1 cellular context compared by ENCODE assay signal in the genomic region with DNA sequence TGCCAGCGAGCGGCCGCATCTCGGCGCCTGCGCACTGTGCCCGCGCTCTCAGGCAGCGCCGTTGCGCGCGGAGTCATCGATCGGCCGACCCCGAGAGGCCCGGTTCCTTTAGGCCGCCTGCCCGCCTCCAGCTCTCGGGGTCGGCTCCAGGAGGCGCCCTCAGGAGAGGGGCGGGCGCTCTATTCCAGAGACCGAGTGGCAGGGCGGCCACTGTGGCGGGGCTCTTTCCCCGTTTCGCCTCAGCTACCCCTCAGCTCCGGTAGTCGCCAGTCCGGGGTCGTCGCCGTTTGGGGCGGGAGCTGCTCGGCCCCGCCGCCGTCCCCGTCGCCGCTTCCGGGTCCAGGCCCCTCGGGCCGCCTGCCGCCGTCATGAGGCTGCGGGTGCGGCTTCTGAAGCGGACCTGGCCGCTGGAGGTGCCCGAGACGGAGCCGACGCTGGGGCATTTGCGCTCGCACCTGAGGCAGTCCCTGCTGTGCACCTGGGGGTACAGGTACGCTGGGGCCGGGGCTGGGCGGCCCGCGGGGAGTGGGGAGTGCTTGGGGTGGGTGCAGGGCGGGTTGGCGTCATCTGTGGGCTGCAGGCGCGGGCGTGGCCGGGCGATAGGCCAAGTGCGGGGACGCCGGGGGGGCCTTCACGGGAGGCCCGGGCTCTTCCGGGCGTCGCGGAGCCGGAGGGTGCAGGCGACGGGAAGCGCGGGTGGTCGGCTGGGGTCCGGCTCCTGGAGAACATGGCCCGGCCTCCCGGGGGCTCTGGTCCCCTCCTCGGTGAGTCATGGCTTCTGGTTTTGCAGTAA.
TF ChIP-seq lines count a peak whose summit lies in the region.

A gene (plus strand): TSS at position 177 of the 793 bp plus-strand sequence. CDS start 192 bp downstream, at position 369.

TF ChIP-seq in K562, 482 proteins besides CTCF, POLR2A, EP300 and RAD21 (continued from another document and continues in another):
- TF ChIP-seq, protein P1, sequence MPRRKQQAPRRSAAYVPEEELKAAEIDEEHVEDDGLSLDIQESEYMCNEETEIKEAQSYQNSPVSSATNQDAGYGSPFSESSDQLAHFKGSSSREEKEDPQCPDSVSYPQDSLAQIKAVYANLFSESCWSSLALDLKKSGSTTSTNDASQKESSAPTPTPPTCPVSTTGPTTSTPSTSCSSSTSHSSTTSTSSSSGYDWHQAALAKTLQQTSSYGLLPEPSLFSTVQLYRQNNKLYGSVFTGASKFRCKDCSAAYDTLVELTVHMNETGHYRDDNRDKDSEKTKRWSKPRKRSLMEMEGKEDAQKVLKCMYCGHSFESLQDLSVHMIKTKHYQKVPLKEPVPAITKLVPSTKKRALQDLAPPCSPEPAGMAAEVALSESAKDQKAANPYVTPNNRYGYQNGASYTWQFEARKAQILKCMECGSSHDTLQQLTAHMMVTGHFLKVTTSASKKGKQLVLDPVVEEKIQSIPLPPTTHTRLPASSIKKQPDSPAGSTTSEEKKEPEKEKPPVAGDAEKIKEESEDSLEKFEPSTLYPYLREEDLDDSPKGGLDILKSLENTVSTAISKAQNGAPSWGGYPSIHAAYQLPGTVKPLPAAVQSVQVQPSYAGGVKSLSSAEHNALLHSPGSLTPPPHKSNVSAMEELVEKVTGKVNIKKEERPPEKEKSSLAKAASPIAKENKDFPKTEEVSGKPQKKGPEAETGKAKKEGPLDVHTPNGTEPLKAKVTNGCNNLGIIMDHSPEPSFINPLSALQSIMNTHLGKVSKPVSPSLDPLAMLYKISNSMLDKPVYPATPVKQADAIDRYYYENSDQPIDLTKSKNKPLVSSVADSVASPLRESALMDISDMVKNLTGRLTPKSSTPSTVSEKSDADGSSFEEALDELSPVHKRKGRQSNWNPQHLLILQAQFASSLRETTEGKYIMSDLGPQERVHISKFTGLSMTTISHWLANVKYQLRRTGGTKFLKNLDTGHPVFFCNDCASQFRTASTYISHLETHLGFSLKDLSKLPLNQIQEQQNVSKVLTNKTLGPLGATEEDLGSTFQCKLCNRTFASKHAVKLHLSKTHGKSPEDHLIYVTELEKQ (CRISPR knock-in tag; IDR thresholded peaks at IDR 0.05) = no peak
- TF ChIP-seq FOXK2 (conservative IDR thresholded peaks at IDR 0.05 in 1 of 2, IDR thresholded peaks at IDR 0.05 in 1 of 2; ENCODE audit: low read depth in 2 of 2) (no peak), ZC3H11A (IDR thresholded peaks at IDR 0.05; ENCODE audit: low read depth, low read length) (no peak), FOXJ3 (CRISPR knock-in tag; IDR thresholded peaks at IDR 0.05) (no peak), MCM3 (IDR thresholded peaks at IDR 0.05) (no peak), BCL6 (CRISPR knock-in tag; IDR thresholded peaks at IDR 0.05) (no peak), EHMT2 (IDR thresholded peaks at IDR 0.05) (no peak), COPS2 (conservative IDR thresholded peaks at IDR 0.05) (no peak), ZKSCAN8 (CRISPR knock-in tag; IDR thresholded peaks at IDR 0.05) (no peak), ZEB2 (IDR thresholded peaks at IDR 0.05) (no peak), SMAD1 (IDR thresholded peaks at IDR 0.05; ENCODE audit: low read depth, low read length, partially characterized antibody) (no peak), TEAD1 (CRISPR knock-in tag; IDR thresholded peaks at IDR 0.05) (peak in 1 of 2 experiments; percentile 74; a peak in 1 of 4 replicates), ZNF121 (CRISPR knock-in tag; conservative IDR thresholded peaks at IDR 0.05) (no peak), CAMTA2 (CRISPR knock-in tag; conservative IDR thresholded peaks at IDR 0.05) (no peak), NELFE (IDR thresholded peaks at IDR 0.05; ENCODE audit: insufficient read depth, insufficient read length) (no peak), ASH1L (IDR thresholded peaks at IDR 0.05; ENCODE audit: borderline replicate concordance, low read depth, partially characterized antibody) (no peak), ARID1B (IDR thresholded peaks at IDR 0.05) (peak; percentile 18; the same call in 1 of the 2 replicates), MTA3 (IDR thresholded peaks at IDR 0.05; ENCODE audit: borderline replicate concordance) (peak; percentile 23; the same call in 1 of the 2 replicates), EGR1 (conservative IDR thresholded peaks at IDR 0.05) (peak; percentile 45), MAFG (tag; conservative IDR thresholded peaks at IDR 0.05) (no peak), ZNF384 (IDR thresholded peaks at IDR 0.05; ENCODE audit: low read depth, low read length) (no peak), SMARCC2 (IDR thresholded peaks at IDR 0.05; ENCODE audit: low read depth) (no peak), GTF2A2 (tag; IDR thresholded peaks at IDR 0.05) (no peak)
- TF ChIP-seq, protein P2, sequence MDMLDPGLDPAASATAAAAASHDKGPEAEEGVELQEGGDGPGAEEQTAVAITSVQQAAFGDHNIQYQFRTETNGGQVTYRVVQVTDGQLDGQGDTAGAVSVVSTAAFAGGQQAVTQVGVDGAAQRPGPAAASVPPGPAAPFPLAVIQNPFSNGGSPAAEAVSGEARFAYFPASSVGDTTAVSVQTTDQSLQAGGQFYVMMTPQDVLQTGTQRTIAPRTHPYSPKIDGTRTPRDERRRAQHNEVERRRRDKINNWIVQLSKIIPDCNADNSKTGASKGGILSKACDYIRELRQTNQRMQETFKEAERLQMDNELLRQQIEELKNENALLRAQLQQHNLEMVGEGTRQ (CRISPR knock-in tag; IDR thresholded peaks at IDR 0.05) = no peak
- TF ChIP-seq, protein P3, sequence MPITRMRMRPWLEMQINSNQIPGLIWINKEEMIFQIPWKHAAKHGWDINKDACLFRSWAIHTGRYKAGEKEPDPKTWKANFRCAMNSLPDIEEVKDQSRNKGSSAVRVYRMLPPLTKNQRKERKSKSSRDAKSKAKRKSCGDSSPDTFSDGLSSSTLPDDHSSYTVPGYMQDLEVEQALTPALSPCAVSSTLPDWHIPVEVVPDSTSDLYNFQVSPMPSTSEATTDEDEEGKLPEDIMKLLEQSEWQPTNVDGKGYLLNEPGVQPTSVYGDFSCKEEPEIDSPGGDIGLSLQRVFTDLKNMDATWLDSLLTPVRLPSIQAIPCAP (CRISPR knock-in tag; IDR thresholded peaks at IDR 0.05; ENCODE audit: borderline replicate concordance) = no peak
- TF ChIP-seq, protein P4, sequence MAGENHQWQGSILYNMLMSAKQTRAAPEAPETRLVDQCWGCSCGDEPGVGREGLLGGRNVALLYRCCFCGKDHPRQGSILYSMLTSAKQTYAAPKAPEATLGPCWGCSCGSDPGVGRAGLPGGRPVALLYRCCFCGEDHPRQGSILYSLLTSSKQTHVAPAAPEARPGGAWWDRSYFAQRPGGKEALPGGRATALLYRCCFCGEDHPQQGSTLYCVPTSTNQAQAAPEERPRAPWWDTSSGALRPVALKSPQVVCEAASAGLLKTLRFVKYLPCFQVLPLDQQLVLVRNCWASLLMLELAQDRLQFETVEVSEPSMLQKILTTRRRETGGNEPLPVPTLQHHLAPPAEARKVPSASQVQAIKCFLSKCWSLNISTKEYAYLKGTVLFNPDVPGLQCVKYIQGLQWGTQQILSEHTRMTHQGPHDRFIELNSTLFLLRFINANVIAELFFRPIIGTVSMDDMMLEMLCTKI (IDR thresholded peaks at IDR 0.05; ENCODE audit: partially characterized antibody) = no peak
- TF ChIP-seq, protein P5, sequence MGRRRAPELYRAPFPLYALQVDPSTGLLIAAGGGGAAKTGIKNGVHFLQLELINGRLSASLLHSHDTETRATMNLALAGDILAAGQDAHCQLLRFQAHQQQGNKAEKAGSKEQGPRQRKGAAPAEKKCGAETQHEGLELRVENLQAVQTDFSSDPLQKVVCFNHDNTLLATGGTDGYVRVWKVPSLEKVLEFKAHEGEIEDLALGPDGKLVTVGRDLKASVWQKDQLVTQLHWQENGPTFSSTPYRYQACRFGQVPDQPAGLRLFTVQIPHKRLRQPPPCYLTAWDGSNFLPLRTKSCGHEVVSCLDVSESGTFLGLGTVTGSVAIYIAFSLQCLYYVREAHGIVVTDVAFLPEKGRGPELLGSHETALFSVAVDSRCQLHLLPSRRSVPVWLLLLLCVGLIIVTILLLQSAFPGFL (CRISPR knock-in tag; IDR thresholded peaks at IDR 0.05) = no peak
- TF ChIP-seq, protein P6, sequence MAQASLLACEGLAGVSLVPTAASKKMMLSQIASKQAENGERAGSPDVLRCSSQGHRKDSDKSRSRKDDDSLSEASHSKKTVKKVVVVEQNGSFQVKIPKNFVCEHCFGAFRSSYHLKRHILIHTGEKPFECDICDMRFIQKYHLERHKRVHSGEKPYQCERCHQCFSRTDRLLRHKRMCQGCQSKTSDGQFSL (CRISPR knock-in tag; IDR thresholded peaks at IDR 0.05) = no peak
- TF ChIP-seq, protein P6 (tag; IDR thresholded peaks at IDR 0.05) = no peak
- TF ChIP-seq, protein P7, sequence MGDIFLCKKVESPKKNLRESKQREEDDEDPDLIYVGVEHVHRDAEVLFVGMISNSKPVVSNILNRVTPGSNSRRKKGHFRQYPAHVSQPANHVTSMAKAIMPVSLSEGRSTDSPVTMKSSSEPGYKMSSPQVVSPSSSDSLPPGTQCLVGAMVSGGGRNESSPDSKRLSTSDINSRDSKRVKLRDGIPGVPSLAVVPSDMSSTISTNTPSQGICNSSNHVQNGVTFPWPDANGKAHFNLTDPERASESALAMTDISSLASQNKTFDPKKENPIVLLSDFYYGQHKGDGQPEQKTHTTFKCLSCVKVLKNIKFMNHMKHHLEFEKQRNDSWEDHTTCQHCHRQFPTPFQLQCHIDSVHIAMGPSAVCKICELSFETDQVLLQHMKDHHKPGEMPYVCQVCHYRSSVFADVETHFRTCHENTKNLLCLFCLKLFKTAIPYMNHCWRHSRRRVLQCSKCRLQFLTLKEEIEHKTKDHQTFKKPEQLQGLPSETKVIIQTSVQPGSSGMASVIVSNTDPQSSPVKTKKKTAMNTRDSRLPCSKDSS (IDR thresholded peaks at IDR 0.05; ENCODE audit: low read depth, partially characterized antibody) = no peak
- TF ChIP-seq, protein P8, sequence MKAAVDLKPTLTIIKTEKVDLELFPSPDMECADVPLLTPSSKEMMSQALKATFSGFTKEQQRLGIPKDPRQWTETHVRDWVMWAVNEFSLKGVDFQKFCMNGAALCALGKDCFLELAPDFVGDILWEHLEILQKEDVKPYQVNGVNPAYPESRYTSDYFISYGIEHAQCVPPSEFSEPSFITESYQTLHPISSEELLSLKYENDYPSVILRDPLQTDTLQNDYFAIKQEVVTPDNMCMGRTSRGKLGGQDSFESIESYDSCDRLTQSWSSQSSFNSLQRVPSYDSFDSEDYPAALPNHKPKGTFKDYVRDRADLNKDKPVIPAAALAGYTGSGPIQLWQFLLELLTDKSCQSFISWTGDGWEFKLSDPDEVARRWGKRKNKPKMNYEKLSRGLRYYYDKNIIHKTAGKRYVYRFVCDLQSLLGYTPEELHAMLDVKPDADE (conservative IDR thresholded peaks at IDR 0.05; ENCODE audit: control insufficient read depth, low read depth, low read length) = no peak
- TF ChIP-seq, protein P9, sequence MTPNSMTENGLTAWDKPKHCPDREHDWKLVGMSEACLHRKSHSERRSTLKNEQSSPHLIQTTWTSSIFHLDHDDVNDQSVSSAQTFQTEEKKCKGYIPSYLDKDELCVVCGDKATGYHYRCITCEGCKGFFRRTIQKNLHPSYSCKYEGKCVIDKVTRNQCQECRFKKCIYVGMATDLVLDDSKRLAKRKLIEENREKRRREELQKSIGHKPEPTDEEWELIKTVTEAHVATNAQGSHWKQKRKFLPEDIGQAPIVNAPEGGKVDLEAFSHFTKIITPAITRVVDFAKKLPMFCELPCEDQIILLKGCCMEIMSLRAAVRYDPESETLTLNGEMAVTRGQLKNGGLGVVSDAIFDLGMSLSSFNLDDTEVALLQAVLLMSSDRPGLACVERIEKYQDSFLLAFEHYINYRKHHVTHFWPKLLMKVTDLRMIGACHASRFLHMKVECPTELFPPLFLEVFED (CRISPR knock-in tag; conservative IDR thresholded peaks at IDR 0.05) = no peak
- TF ChIP-seq, protein P10, sequence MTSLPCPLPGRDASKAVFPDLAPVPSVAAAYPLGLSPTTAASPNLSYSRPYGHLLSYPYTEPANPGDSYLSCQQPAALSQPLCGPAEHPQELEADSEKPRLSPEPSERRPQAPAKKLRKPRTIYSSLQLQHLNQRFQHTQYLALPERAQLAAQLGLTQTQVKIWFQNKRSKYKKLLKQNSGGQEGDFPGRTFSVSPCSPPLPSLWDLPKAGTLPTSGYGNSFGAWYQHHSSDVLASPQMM (CRISPR knock-in tag; IDR thresholded peaks at IDR 0.05) = no peak
